ENCODE assay signal across 18 cellular contexts in genomic region chr12:79658221-79658620, GRCh38. TPM values are rescaled to one million over a fixed set of nuclear protein-coding genes. Genes with fewer than 3 reads are reported as not detected.
DNase-seq lines count a peak whose midpoint lies in the region; ATAC-seq lines count a peak whose summit lies in the region.
"Had no signal": no experiment of that assay in that cellular context is flagged by ENCODE, and none has a peak within 500 bp of the region (broad histone marks: within the 10 kb centered on the region; RNA-seq: fewer than 3 reads in every experiment).

No MANE protein-coding gene starts in this region.

- DNase-seq in GM03348 (ENCODE audit: low spot score) (peak; percentile 64), amniotic epithelial cell (ENCODE audit: low read depth) (peak; percentile 29), fibroblast of the conjunctiva (ENCODE audit: low read depth) (peak; percentile 20), H7 (no peak), NCI-H526 treated with DMSO at 0.1 percent for 48 hours (lab: John Stamatoyannopoulos, UW) (no peak)
- no peak for DNase-seq in stimulated activated naive B cell treated with anti-CD40 and anti-IgM and Interleukin-4, amounts not matched to agents 10 μg/mL and 1 μg/mL and 100 μg/mL, for 72 hours
- DNase-seq: C1 segment of cervical spinal cord, DND-41, GF-D8, H9, Kasumi-1, NCI-H1105 treated with DMSO at 0.1 percent for 48 hours, NCI-H187, NCI-H69, RPMI8226, SIG-M5 had no signal

- H3K4me3 ChIP-seq in H7 (ENCODE audit: insufficient read depth, low read depth, low read length): no peak overlapping the region

- H3K27me3 Mint-ChIP-seq in stimulated activated naive B cell treated with anti-CD40 and anti-IgM and Interleukin-4, amounts not matched to agents 10 μg/mL and 1 μg/mL and 100 μg/mL, for 72 hours: no peaks in the 10 kb centered on the region
- H3K27me3 Mint-ChIP-seq: IgD-negative memory B cell had no signal

- no peak overlapping the region for H3K4me3 Mint-ChIP-seq in stimulated activated naive B cell treated with anti-CD40 and anti-IgM and Interleukin-4, amounts not matched to agents 10 μg/mL and 1 μg/mL and 100 μg/mL, for 72 hours
- H3K4me3 Mint-ChIP-seq: H9, IgD-negative memory B cell had no signal

- H3K27me3 ChIP-seq in H7 (ENCODE audit: control insufficient read depth, insufficient read depth, low read length): no peaks in the 10 kb centered on the region

- H3K36me3 Mint-ChIP-seq in stimulated activated naive B cell treated with anti-CD40 and anti-IgM and Interleukin-4, amounts not matched to agents 10 μg/mL and 1 μg/mL and 100 μg/mL, for 72 hours: peaks cover 12 to 38% of the 10 kb centered on the region in 2 donors

- H3K4me1 Mint-ChIP-seq in stimulated activated naive B cell treated with anti-CD40 and anti-IgM and Interleukin-4, amounts not matched to agents 10 μg/mL and 1 μg/mL and 100 μg/mL, for 72 hours: peaks cover 9 to 19% of the 10 kb centered on the region in 2 donors

- no peaks in the 10 kb centered on the region for H3K36me3 ChIP-seq in H7 (replicated peaks; ENCODE audit: control insufficient read depth, insufficient read depth, low read length)

- no peak overlapping the region for H3K27ac Mint-ChIP-seq in stimulated activated naive B cell treated with anti-CD40 and anti-IgM and Interleukin-4, amounts not matched to agents 10 μg/mL and 1 μg/mL and 100 μg/mL, for 72 hours
- H3K27ac Mint-ChIP-seq: IgD-negative memory B cell had no signal

- H3K9me3 Mint-ChIP-seq in stimulated activated naive B cell treated with anti-CD40 and anti-IgM and Interleukin-4, amounts not matched to agents 10 μg/mL and 1 μg/mL and 100 μg/mL, for 72 hours: peaks cover 0 to 3% of the 10 kb centered on the region in 2 donors
- H3K9me3 Mint-ChIP-seq: IgD-negative memory B cell had no signal

- no peak for ATAC-seq in stimulated activated naive B cell treated with anti-CD40 and anti-IgM and Interleukin-4, amounts not matched to agents 10 μg/mL and 1 μg/mL and 100 μg/mL, for 72 hours (replicated peaks)
- no peak for ATAC-seq in GM21723 (IDR thresholded peaks at IDR 0.05; ENCODE audit: unreplicated experiment)

RNA-seq across cellular contexts. Expression of gene PAWR, which starts 32.5 kb away (rescaled TPM):
- total RNA-seq in H7 (2014; rRNA removed; shearing (Covaris generic)): 116 and 140 TPM in 2 replicates

Comparison
In these comparisons a context has a peak if more than half of its experiments do, and no peak if none do; other contexts are left out.
1. DNase-seq: peak in GM03348 (single experiment), amniotic epithelial cell (single experiment) and fibroblast of the conjunctiva (single experiment); none in stimulated activated naive B cell treated with anti-CD40 and anti-IgM and Interleukin-4, amounts not matched to agents 10 μg/mL and 1 μg/mL and 100 μg/mL, for 72 hours (single experiment), H7 (single experiment) and NCI-H526 treated with DMSO at 0.1 percent for 48 hours (single experiment).